ENCODE assay signal across 25 cellular contexts in genomic region chr1:41018039-41018438, GRCh38.
"Had no signal": no experiment of that assay in that cellular context is flagged by ENCODE, and none has a peak within 500 bp of the region (broad histone marks: within the 10 kb centered on the region; RNA-seq: fewer than 3 reads in every experiment).

No MANE protein-coding gene starts in this region.

- H3K36me3 ChIP-seq: prostate gland, thyroid gland, vagina had no signal

- H3K27ac ChIP-seq: dorsolateral prefrontal cortex, left lung, neutrophil, prostate gland, right atrium auricular region, stomach, thyroid gland, vagina had no signal

- H3K9me3 ChIP-seq: left lung, mucosa of descending colon, neutrophil, prostate gland, right atrium auricular region, stomach, thyroid gland, vagina had no signal

- ATAC-seq: left lung; mucosa of descending colon; natural killer cell treated with Interleukin-12 subunit alpha and Interleukin-12 subunit beta and Interleukin-15 and Interleukin-18, amount 100 ng/mL, for 72 hours; sciatic nerve had no signal

- H3K4me1 Mint-ChIP-seq: mesothelial cell of epicardium had no signal

- DNase-seq: dorsolateral prefrontal cortex; effector CD4-positive, alpha-beta T cell; left lung; mesenchymal stem cell; mucosa of descending colon; naive B cell; stimulated activated CD4-positive, alpha-beta T cell treated with anti-CD3 and anti-CD28 coated beads, Interleukin-12 subunit alpha, Interleukin-12 subunit beta, amount 100 ng/mL, for 4 hours; stimulated activated CD4-positive, alpha-beta T cell treated with anti-CD3 and anti-CD28 coated beads, Interleukin-1b, Interleukin-23, amount 100 ng/mL, for 48 hours; stimulated activated CD4-positive, alpha-beta T cell treated with anti-CD3 and anti-CD28 coated beads, Interleukin-4, amount 100 ng/mL, for 1 hour; stimulated activated CD8-positive, alpha-beta memory T cell treated with anti-CD3 and anti-CD28 coated beads, Interleukin-4, amount 100 ng/mL, for 48 hours; stimulated activated naive CD4-positive, alpha-beta T cell treated with Interleukin-2 at 50 U/mL for 16 hours; stomach; thyroid gland; trophoblast cell had no signal

- H3K4me3 ChIP-seq: dorsolateral prefrontal cortex, left lung, mucosa of descending colon, prostate gland, right atrium auricular region, smooth muscle cell, stomach, thyroid gland, vagina had no signal

- H3K9me3 Mint-ChIP-seq: mesothelial cell of epicardium; naive B cell; natural killer cell treated with Interleukin-12 subunit alpha and Interleukin-12 subunit beta and Interleukin-15 and Interleukin-18, amount 100 ng/mL, for 72 hours; neural crest cell had no signal

- H3K36me3 Mint-ChIP-seq: mesothelial cell of epicardium, naive B cell had no signal

- H3K27ac Mint-ChIP-seq: mesothelial cell of epicardium; natural killer cell treated with Interleukin-12 subunit alpha and Interleukin-12 subunit beta and Interleukin-15 and Interleukin-18, amount 100 ng/mL, for 72 hours had no signal

- H3K4me2 ChIP-seq: smooth muscle cell had no signal

- FAIRE-seq: frontal cortex, kidney had no signal

- H3K4me1 ChIP-seq: prostate gland, vagina had no signal

- H3K27me3 ChIP-seq: dorsolateral prefrontal cortex, left lung, neutrophil, right atrium auricular region, stomach, thyroid gland, vagina had no signal

- H3K27me3 Mint-ChIP-seq: naive B cell; natural killer cell treated with Interleukin-12 subunit alpha and Interleukin-12 subunit beta and Interleukin-15 and Interleukin-18, amount 100 ng/mL, for 72 hours had no signal

- H3K4me3 Mint-ChIP-seq: mesothelial cell of epicardium; naive B cell; natural killer cell treated with Interleukin-12 subunit alpha and Interleukin-12 subunit beta and Interleukin-15 and Interleukin-18, amount 100 ng/mL, for 72 hours; neural crest cell had no signal
